In the genomic region with DNA sequence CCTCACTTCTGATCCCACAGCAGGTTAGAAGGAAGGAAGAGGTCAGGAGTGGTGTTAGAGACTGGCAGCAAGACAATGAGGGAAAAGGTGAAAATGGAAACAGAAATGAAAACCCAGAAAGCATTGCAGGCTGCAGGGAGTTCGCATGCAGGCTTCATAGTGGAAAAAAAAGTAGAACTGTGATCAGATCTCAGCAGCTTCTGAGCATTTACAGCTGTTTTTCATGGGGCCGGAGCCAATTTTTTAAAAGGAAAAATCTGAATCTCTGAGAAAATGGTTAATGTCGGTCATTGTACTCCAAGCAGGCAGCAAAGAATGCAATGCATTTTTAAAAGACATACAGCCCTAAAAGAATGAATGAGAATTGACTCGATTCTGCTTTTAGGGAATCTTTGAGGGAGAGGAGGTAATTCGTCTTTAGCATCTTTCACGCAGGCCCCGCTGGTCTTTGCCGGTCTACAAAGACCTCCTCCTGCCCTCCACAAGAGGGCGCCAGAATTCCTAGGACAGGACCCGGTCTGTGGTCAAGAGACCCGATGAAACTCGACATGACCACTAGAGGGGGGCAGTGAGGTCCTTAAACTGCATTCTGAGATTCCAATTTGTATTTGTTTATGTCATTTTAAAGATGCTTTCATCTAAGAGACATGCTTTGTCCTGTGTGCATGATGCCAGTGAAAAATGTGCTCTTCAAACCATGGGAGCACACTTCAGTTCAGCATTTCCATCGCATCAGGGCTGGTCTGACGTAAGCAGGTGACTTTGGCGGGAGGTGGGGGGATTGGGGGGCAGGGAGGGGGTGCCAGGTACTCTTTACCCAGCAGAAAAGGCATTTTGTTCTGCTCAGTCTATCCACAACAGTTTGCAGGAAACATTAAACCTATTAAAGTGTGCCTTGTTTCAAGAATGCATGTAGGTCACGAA, we compare ENCODE assay signal across 8 cellular contexts. TPM values are rescaled to one million over a fixed set of nuclear protein-coding genes. Genes with fewer than 3 reads are reported as not detected.
DNase-seq lines count a peak whose midpoint lies in the region; ATAC-seq, FAIRE-seq and TF ChIP-seq lines count a peak whose summit lies in the region.

No MANE protein-coding gene starts in this region.

- H3K9me3 Mint-ChIP-seq in activated CD4-positive, alpha-beta T cell treated with anti-CD3 and anti-CD28 coated beads for 36 hours (ENCODE audit: low read depth): no peaks in the 10 kb centered on the region

- H3K36me3 ChIP-seq in BLaER1 (no peaks in the 10 kb centered on the region), HepG2 (replicated peaks in 1 of 2; ENCODE audit: control insufficient read depth in 1 of 2, insufficient read depth in 2 of 2, low read length in 2 of 2) (no peaks in the 10 kb centered on the region)

- no peak overlapping the region for H2AFZ ChIP-seq in HepG2 (ENCODE audit: low read length)

- H3K27me3 ChIP-seq in BLaER1 (no peaks in the 10 kb centered on the region), HepG2 (ENCODE audit: control insufficient read depth in 1 of 2, insufficient read depth in 2 of 2, low read length in 2 of 2) (no peaks in the 10 kb centered on the region; a peak in 1 of 5 replicates)

- peak; percentile 94 for TF ChIP-seq RAD21 in HepG2 (CRISPR knock-in tag; IDR thresholded peaks at IDR 0.05)

- no TSS peak for BruUV-seq in HepG2 (replicated peaks; lab: Mats Ljungman, UMichigan)

- H3K79me2 ChIP-seq in HepG2 (ENCODE audit: insufficient read depth, low read length): no peaks in the 10 kb centered on the region

- H4K20me1 ChIP-seq in BLaER1 (no peaks in the 10 kb centered on the region), HepG2 (ENCODE audit: insufficient read depth, low read length) (no peaks in the 10 kb centered on the region)

- DNase-seq in NCI-H446 (lab: John Stamatoyannopoulos, UW) (peak; percentile 68 to 84), choroid plexus epithelial cell (ENCODE audit: low read depth) (peak; percentile 94), HepG2 (ENCODE audit: low spot score) (peak; percentile 79)
- peak; percentile 92 for DNase-seq in activated CD4-positive, alpha-beta T cell treated with anti-CD3 and anti-CD28 coated beads for 36 hours
- DNase-seq in stimulated activated CD4-positive, alpha-beta T cell treated with anti-CD3 and anti-CD28 coated beads, TNF-alpha, amount 100 ng/mL, for 1 hour (ENCODE audit: low read depth in 3 of 3, low spot score in 1 of 3): peak; percentile 49 to 78 (median 71)

- CTCF ChIA-PET in activated CD4-positive, alpha-beta T cell treated with anti-CD3 and anti-CD28 coated beads for 36 hours (lab: Charles Lee): interaction anchor here (0.6 to 2.6 kb wide), 27 partner anchors 11 to 448 kb away, joined by 3 to 21 read pairs (median 3); no protein-coding TSS in a partner anchor
- CTCF ChIA-PET in HepG2 (lab: Yijun Ruan, JAX; ENCODE audit: low intra/inter-chr PET ratio, low total read pairs): interaction anchor here (1.0 to 4.8 kb wide), 9 partner anchors 94 to 444 kb away, joined by 4 to 48 read pairs (median 9); a partner anchor contains a TSS

- H3K9me3 ChIP-seq in BLaER1: peaks cover 6% of the 10 kb centered on the region; the same call in 1 of the 2 replicates
- H3K9me3 ChIP-seq in HepG2 (ENCODE audit: low read length): no peaks in the 10 kb centered on the region

- no peak for TF ChIP-seq POLR2A in HepG2 (IDR thresholded peaks at IDR 0.05; ENCODE audit: insufficient read depth in 1 of 2, low read depth in 2 of 2, low read length in 2 of 2)

- ATAC-seq in GM19043 (IDR thresholded peaks at IDR 0.05; ENCODE audit: low read depth, unreplicated experiment) (peak; percentile 88), HG03342 (IDR thresholded peaks at IDR 0.05; ENCODE audit: unreplicated experiment) (peak; percentile 95), HepG2 (peak; percentile 99)
- peak; percentile 99 for ATAC-seq in activated CD4-positive, alpha-beta T cell treated with anti-CD3 and anti-CD28 coated beads for 36 hours

- intact Hi-C loops in activated CD4-positive, alpha-beta T cell treated with anti-CD3 and anti-CD28 coated beads for 36 hours (cut with DNase I, micrococcal nuclease): loop anchor here (1.0 to 10.0 kb wide), 9 partner anchors 101 to 610 kb away; a partner anchor contains a TSS
- intact Hi-C loops in HepG2 (cut with micrococcal nuclease; ENCODE audit: unreplicated experiment): loop anchor here (1.0 to 2.0 kb wide), 6 partner anchors 94 to 443 kb away; a partner anchor contains a TSS

- POLR2A ChIA-PET in activated CD4-positive, alpha-beta T cell treated with anti-CD3 and anti-CD28 coated beads for 36 hours (lab: Charles Lee): no interaction called here
- POLR2A ChIA-PET in HepG2 (lab: Yijun Ruan, JAX): no interaction called here

- FAIRE-seq in HepG2 (lab: Jason Lieb, UNC): peak; percentile 93

- no peaks in the 10 kb centered on the region for H3K36me3 Mint-ChIP-seq in activated CD4-positive, alpha-beta T cell treated with anti-CD3 and anti-CD28 coated beads for 36 hours (ENCODE audit: low read depth)

- in situ Hi-C loops in HepG2 (cut with HindIII; ENCODE audit: extremely low pct_ligation_motif_present, low pct_unique_long_range_greater_than_20kb): loop anchor here (5.0 kb wide), 2 partner anchors 108 to 418 kb away; no protein-coding TSS in a partner anchor

- H3K27ac Mint-ChIP-seq in activated CD4-positive, alpha-beta T cell treated with anti-CD3 and anti-CD28 coated beads for 36 hours: no peak overlapping the region

- peaks cover 6% of the 10 kb centered on the region for H3K27me3 Mint-ChIP-seq in activated CD4-positive, alpha-beta T cell treated with anti-CD3 and anti-CD28 coated beads for 36 hours

- H3K4me1 Mint-ChIP-seq in activated CD4-positive, alpha-beta T cell treated with anti-CD3 and anti-CD28 coated beads for 36 hours: peaks cover 3% of the 10 kb centered on the region

- TF ChIP-seq CTCF in choroid plexus epithelial cell (conservative IDR thresholded peaks at IDR 0.05; ENCODE audit: low read depth, low read length) (peak; percentile 100), HepG2 (CRISPR knock-in tag; IDR thresholded peaks at IDR 0.05) (peak; percentile 98)

- H3K27ac ChIP-seq in BLaER1: no peak overlapping the region
- no peak overlapping the region for H3K27ac ChIP-seq in HepG2 (ENCODE audit: extremely low read length, insufficient read depth, low read length)

- WGBS in HepG2 (ENCODE audit: low lambda C conversion rate): 21% methylated on average over 16 of the region's 16 CpGs

- H3K9ac ChIP-seq in BLaER1: no peak overlapping the region
- no peak overlapping the region for H3K9ac ChIP-seq in HepG2 (ENCODE audit: insufficient read depth, low read depth, low read length)

- H3K4me2 ChIP-seq in BLaER1 (peak overlapping the region; percentile 37), HepG2 (ENCODE audit: low read depth, low read length) (no peak overlapping the region)

- no peak overlapping the region for H3K4me3 Mint-ChIP-seq in activated CD4-positive, alpha-beta T cell treated with anti-CD3 and anti-CD28 coated beads for 36 hours

- TF ChIP-seq EP300 in HepG2 (IDR thresholded peaks at IDR 0.05; ENCODE audit: low read depth in 2 of 2, low read length in 2 of 2) (no peak), HepG2 (CRISPR knock-in tag; IDR thresholded peaks at IDR 0.05; ENCODE audit: borderline replicate concordance) (no peak)

- H3K4me1 ChIP-seq in BLaER1 (peaks cover 25% of the 10 kb centered on the region), HepG2 (ENCODE audit: insufficient read depth, low read length) (no peaks in the 10 kb centered on the region)

- no peak overlapping the region for H3K4me3 ChIP-seq in BLaER1
- H3K4me3 ChIP-seq in choroid plexus epithelial cell (ENCODE audit: low read depth, low read length): no peak overlapping the region
- H3K4me3 ChIP-seq in HepG2 (replicated peaks in 1 of 3; ENCODE audit: insufficient read depth in 1 of 3, low read depth in 2 of 3, low read length in 3 of 3): no peak overlapping the region

TF ChIP-seq in HepG2, 621 proteins besides CTCF, POLR2A, EP300 and RAD21 (continues in another document):
- no peak for TF ChIP-seq ZNF367 (CRISPR knock-in tag; IDR thresholded peaks at IDR 0.05; ENCODE audit: borderline replicate concordance)
- TF ChIP-seq KDM5A (IDR thresholded peaks at IDR 0.05; ENCODE audit: borderline replicate concordance, low read length): no peak

RNA-seq across cellular contexts. Expression of a gene that starts 43.7 kb away (rescaled TPM):
- not detected for total RNA-seq in activated CD4-positive, alpha-beta T cell treated with anti-CD3 and anti-CD28 coated beads for 36 hours
- not detected in 2 replicates for total RNA-seq in HepG2 (2016; rRNA removed; fragmentation: Illumina TruSeq; extraction: Trizol)
- total RNA-seq in HepG2 (2016; cell fraction: cytosol; rRNA removed; fragmentation: Illumina TruSeq; extraction: Trizol; ENCODE audit: low read depth): not detected in 2 replicates
- total RNA-seq in HepG2 (2016; cell fraction: insoluble cytoplasmic fraction; rRNA removed; fragmentation: Illumina TruSeq; extraction: Trizol): not detected in 2 replicates
- not detected in 2 replicates for total RNA-seq in HepG2 (2016; cell fraction: membrane; rRNA removed; fragmentation: Illumina TruSeq; extraction: Trizol)
- not detected in 2 replicates for total RNA-seq in HepG2 (2016; cell fraction: nucleus; rRNA removed; fragmentation: Illumina TruSeq; extraction: Trizol)
- not detected in 2 replicates for polyA plus RNA-seq in HepG2 (2011; rRNA removed)
- polyA plus RNA-seq in HepG2 (2011; cell fraction: cytosol; rRNA removed): not detected in 2 replicates
- not detected in 2 replicates for polyA plus RNA-seq in HepG2 (2011; cell fraction: nucleus; rRNA removed)
- not detected in 2 replicates for polyA plus RNA-seq in HepG2 (2012)
- not detected in 2 replicates for polyA plus RNA-seq in HepG2 (2016; cell fraction: cytosol; fragmentation: Illumina TruSeq; extraction: Trizol; ENCODE audit: low read depth)
- not detected in 2 replicates for polyA plus RNA-seq in HepG2 (2016; cell fraction: insoluble cytoplasmic fraction; fragmentation: Illumina TruSeq; extraction: Trizol; ENCODE audit: low read depth)
- not detected in 2 replicates for polyA plus RNA-seq in HepG2 (2016; cell fraction: membrane; fragmentation: Illumina TruSeq; extraction: Trizol; ENCODE audit: low read depth)
- polyA plus RNA-seq in HepG2 (2016; cell fraction: nucleus; fragmentation: Illumina TruSeq; extraction: Trizol; ENCODE audit: insufficient read depth, low read depth): not detected in 2 replicates
- not detected in 2 replicates for polyA minus RNA-seq in HepG2 (2011; rRNA and poly(A)+ RNA removed; ENCODE audit: low replicate concordance)
- polyA minus RNA-seq in HepG2 (2011; cell fraction: cytosol; rRNA and poly(A)+ RNA removed): not detected in 2 replicates
- not detected in 2 replicates for polyA minus RNA-seq in HepG2 (2011; cell fraction: nucleus; rRNA and poly(A)+ RNA removed)
